Comparison of ENCODE assay signal across 32 cellular contexts in genomic region chr16:30720086-30720485, GRCh38. TPM values are rescaled to one million over a fixed set of nuclear protein-coding genes. Genes with fewer than 3 reads are reported as not detected.
"Had no signal": no experiment of that assay in that cellular context is flagged by ENCODE, and none has a peak within 500 bp of the region (broad histone marks: within the 10 kb centered on the region; RNA-seq: fewer than 3 reads in every experiment).

No MANE protein-coding gene starts in this region.

- H3K27me3 ChIP-seq: ascending aorta, cardiac muscle cell, esophagus muscularis mucosa, foreskin keratinocyte, heart left ventricle, ovary, sigmoid colon, suprapubic skin, tibial artery, upper lobe of right lung had no signal

- H3K4me1 ChIP-seq: ascending aorta, foreskin keratinocyte, prostate gland, sigmoid colon, suprapubic skin, tibial artery, upper lobe of right lung had no signal

- H3K9me3 ChIP-seq: ascending aorta, esophagus muscularis mucosa, heart left ventricle, lower lobe of right lung, ovary, prostate gland, sigmoid colon, suprapubic skin, tibial artery, upper lobe of right lung had no signal

- H3K27ac Mint-ChIP-seq: activated naive CD8-positive, alpha-beta T cell treated with anti-CD3 and anti-CD28 coated beads, Interleukin-2, amount 10 ng/mL, durations not matched to agents 7 days and 5 days; activated T-helper 2 cell treated with anti-CD3 and anti-CD28 coated beads, Interferon-gamma antibody, Interleukin-2, Interleukin-4, amounts not matched to agents 10 μg/mL and 5 μg/mL and 100 μg/mL, durations not matched to agents 14 hours and 24 hours and 36 hours; brain; endodermal cell; T-helper 2 cell treated with Interferon-gamma antibody and Interleukin-4, amounts not matched to agents 5 μg/mL and 100 μg/mL, for 36 hours had no signal

- H3K4me1 Mint-ChIP-seq: brain, endodermal cell had no signal

- H3K9me3 Mint-ChIP-seq: activated naive CD8-positive, alpha-beta T cell treated with anti-CD3 and anti-CD28 coated beads, Interleukin-2, amount 10 ng/mL, durations not matched to agents 7 days and 5 days; activated T-helper 2 cell treated with anti-CD3 and anti-CD28 coated beads, Interferon-gamma antibody, Interleukin-2, Interleukin-4, amounts not matched to agents 10 μg/mL and 5 μg/mL and 100 μg/mL, durations not matched to agents 14 hours and 24 hours and 36 hours; brain; endodermal cell; T-cell; T-helper 2 cell treated with Interferon-gamma antibody and Interleukin-4, amounts not matched to agents 5 μg/mL and 100 μg/mL, for 36 hours had no signal

- ATAC-seq: activated CD4-positive, alpha-beta T cell treated with anti-CD3 and anti-CD28 coated beads for 36 hours; foreskin keratinocyte; heart left ventricle; left lobe of liver; lower lobe of right lung; T-cell; upper lobe of right lung had no signal

- H3K27ac ChIP-seq: ascending aorta, cardiac muscle cell, esophagus muscularis mucosa, foreskin keratinocyte, heart left ventricle, lower lobe of right lung, ovary, prostate gland, sigmoid colon, suprapubic skin, tibial artery, upper lobe of right lung had no signal

- H3K4me3 Mint-ChIP-seq: activated CD4-positive, alpha-beta T cell treated with anti-CD3 and anti-CD28 coated beads for 36 hours; activated naive CD8-positive, alpha-beta T cell treated with anti-CD3 and anti-CD28 coated beads, Interleukin-2, amount 10 ng/mL, durations not matched to agents 7 days and 5 days; brain; endodermal cell; T-cell; T-helper 2 cell treated with Interferon-gamma antibody and Interleukin-4, amounts not matched to agents 5 μg/mL and 100 μg/mL, for 36 hours had no signal

- H3K27me3 Mint-ChIP-seq: activated CD4-positive, alpha-beta T cell treated with anti-CD3 and anti-CD28 coated beads for 36 hours; activated naive CD8-positive, alpha-beta T cell treated with anti-CD3 and anti-CD28 coated beads, Interleukin-2, amount 10 ng/mL, durations not matched to agents 7 days and 5 days; brain; T-cell had no signal

- DNase-seq: activated CD4-positive, alpha-beta T cell treated with anti-CD3 and anti-CD28 coated beads for 36 hours; activated CD4-positive, alpha-beta T cell treated with anti-CD3 and anti-CD28 coated beads, Interleukin-2, amount 50 U/mL, for 4 hours; activated CD4-positive, CD25-positive, alpha-beta regulatory T cell; activated CD8-positive, alpha-beta memory T cell treated with anti-CD3 and anti-CD28 coated beads, Interleukin-2, amount 50 U/mL, for 4 hours; activated naive CD8-positive, alpha-beta T cell treated with anti-CD3 and anti-CD28 coated beads, Interleukin-2, amount 10 ng/mL, durations not matched to agents 7 days and 5 days; activated T-cell treated with anti-CD3 and anti-CD28 coated beads, Interleukin-2, amount 50 U/mL, for 1 hour; cortex of kidney; endodermal cell; foreskin keratinocyte; heart left ventricle; kidney glomerular epithelial cell; lower lobe of right lung; mesenchymal stem cell; ovary; retina; small intestine; stimulated activated CD4-positive, alpha-beta T cell treated with anti-CD3 and anti-CD28 coated beads, Interleukin-4, amount 100 ng/mL, for 4 hours; stimulated activated CD8-positive, alpha-beta memory T cell treated with anti-CD3 and anti-CD28 coated beads, Interleukin-4, amount 100 ng/mL, for 48 hours; stimulated activated naive CD4-positive, alpha-beta T cell; T-cell; upper lobe of right lung had no signal

- H3K4me3 ChIP-seq: ascending aorta, cardiac muscle cell, esophagus muscularis mucosa, heart left ventricle, lower lobe of right lung, ovary, prostate gland, sigmoid colon, suprapubic skin, tibial artery, upper lobe of right lung had no signal

RNA-seq across cellular contexts. Expression of gene CFAP119, which starts 41.8 kb away (rescaled TPM):
- total RNA-seq: ascending aorta had no signal
